1 cellular context compared by ENCODE assay signal in the genomic region with DNA sequence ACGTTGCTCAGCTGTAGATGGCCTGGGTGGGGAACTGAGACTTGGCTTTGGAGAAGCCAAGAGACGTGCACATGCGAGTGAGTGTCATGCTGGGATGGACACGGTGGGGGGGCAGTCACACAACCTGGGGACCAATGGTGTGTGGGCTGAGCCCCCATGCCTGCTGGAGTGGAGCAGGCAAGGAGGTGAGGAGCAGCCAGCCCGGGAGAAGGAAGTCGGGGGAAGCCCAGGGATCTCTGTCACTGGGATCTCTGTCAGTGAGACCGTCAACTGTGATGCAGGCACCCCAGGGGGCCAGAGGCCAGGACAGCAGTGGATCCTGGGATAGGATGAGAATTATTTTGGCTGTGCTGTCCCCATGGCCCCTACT.
TF ChIP-seq lines count a peak whose summit lies in the region.

No MANE protein-coding gene starts in this region.

TF ChIP-seq in H1, 55 proteins besides CTCF, POLR2A, EP300 and RAD21:
- TF ChIP-seq, protein P1, sequence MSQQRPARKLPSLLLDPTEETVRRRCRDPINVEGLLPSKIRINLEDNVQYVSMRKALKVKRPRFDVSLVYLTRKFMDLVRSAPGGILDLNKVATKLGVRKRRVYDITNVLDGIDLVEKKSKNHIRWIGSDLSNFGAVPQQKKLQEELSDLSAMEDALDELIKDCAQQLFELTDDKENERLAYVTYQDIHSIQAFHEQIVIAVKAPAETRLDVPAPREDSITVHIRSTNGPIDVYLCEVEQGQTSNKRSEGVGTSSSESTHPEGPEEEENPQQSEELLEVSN (IDR thresholded peaks at IDR 0.05): no peak
- no peak for TF ChIP-seq POU5F1 (IDR thresholded peaks at IDR 0.05; ENCODE audit: low read depth, low read length)
- TF ChIP-seq CHD1 (IDR thresholded peaks at IDR 0.05; ENCODE audit: low read depth, low read length): no peak
- TF ChIP-seq CBX8 (IDR thresholded peaks at IDR 0.05; ENCODE audit: borderline replicate concordance, low read depth, low read length): no peak
- no peak for TF ChIP-seq GABPA (IDR thresholded peaks at IDR 0.05; ENCODE audit: borderline replicate concordance, insufficient read depth, low read length)
- no peak for TF ChIP-seq CREB1 (IDR thresholded peaks at IDR 0.05)
- TF ChIP-seq NRF1 (IDR thresholded peaks at IDR 0.05; ENCODE audit: low read depth, low read length): no peak
- no peak for TF ChIP-seq KDM4A (IDR thresholded peaks at IDR 0.05; ENCODE audit: low read depth, low read length, severe bottlenecking)
- no peak for TF ChIP-seq HDAC6 (IDR thresholded peaks at IDR 0.05; ENCODE audit: low read depth, low read length)
- TF ChIP-seq SUZ12 (IDR thresholded peaks at IDR 0.05; ENCODE audit: low read length): no peak
- TF ChIP-seq TBP (IDR thresholded peaks at IDR 0.05; ENCODE audit: low read depth, low read length): no peak
- TF ChIP-seq ASH2L (IDR thresholded peaks at IDR 0.05; ENCODE audit: low read length): no peak
- TF ChIP-seq CBX5 (IDR thresholded peaks at IDR 0.05; ENCODE audit: low read depth, low read length): no peak
- no peak for TF ChIP-seq EGR1 (IDR thresholded peaks at IDR 0.05; ENCODE audit: borderline replicate concordance, low read depth, low read length)
- no peak for TF ChIP-seq NANOG (IDR thresholded peaks at IDR 0.05; ENCODE audit: insufficient read depth, low read depth, low read length, poor library complexity, severe bottlenecking)
TF ChIP-seq in H1: peak in this region for 0.
